ENCODE assay signal across 27 cellular contexts in genomic region chr10:121373411-121373810, GRCh38.
"Had no signal": no experiment of that assay in that cellular context is flagged by ENCODE, and none has a peak within 500 bp of the region (broad histone marks: within the 10 kb centered on the region; RNA-seq: fewer than 3 reads in every experiment).

No MANE protein-coding gene starts in this region.

- DNase-seq: activated B cell treated with CpG ODN at 0.5 μM for 24 hours; activated CD4-positive, alpha-beta memory T cell treated with anti-CD3 and anti-CD28 coated beads for 36 hours; activated CD4-positive, alpha-beta T cell treated with anti-CD3 and anti-CD28 coated beads for 1 hour; activated CD4-positive, alpha-beta T cell treated with anti-CD3 and anti-CD28 coated beads, Interleukin-2, amount 10 ng/mL, durations not matched to agents 7 days and 5 days; activated CD8-positive, alpha-beta memory T cell treated with anti-CD3 and anti-CD28 coated beads for 24 hours; activated gamma-delta T cell treated with Interleukin-2 at 50 U/mL for 16 hours; activated naive CD4-positive, alpha-beta T cell treated with anti-CD3 and anti-CD28 coated beads, Interleukin-2, amount 10 ng/mL, durations not matched to agents 7 days and 5 days; activated naive CD8-positive, alpha-beta T cell treated with anti-CD3 and anti-CD28 coated beads for 36 hours; activated T-cell treated with anti-CD3 and anti-CD28 coated beads for 4 hours; activated T-cell treated with anti-CD3 and anti-CD28 coated beads, Interleukin-2, amount 50 U/mL, for 48 hours; caudate nucleus; Kasumi-1; MV-4-11; NCI-H1092 treated with DMSO at 0.1 percent for 48 hours; NCI-H1436; NCI-H1694 treated with DMSO at 0.1 percent for 48 hours; NCI-H2029 treated with DMSO at 0.1 percent for 48 hours; NCI-H510A treated with DMSO at 0.1 percent for 48 hours; NCI-H69; PC-3; SIG-M5; T-cell; T-helper 2 cell; T1000 had no signal

- FAIRE-seq: K562, TTC549 had no signal

- ATAC-seq: K562, PC-3, T-cell had no signal

- H3K27me3 ChIP-seq: breast epithelium had no signal

- H3K27ac ChIP-seq: breast epithelium had no signal

- H3K9me3 ChIP-seq: breast epithelium had no signal

- H3K4me1 ChIP-seq: breast epithelium had no signal

- H3K4me3 ChIP-seq: breast epithelium, K562 had no signal

- H3K36me3 ChIP-seq: breast epithelium had no signal
